ENCODE assay signal across 8 cellular contexts in genomic region chr15:90660195-90660995, GRCh38. TPM values are rescaled to one million over a fixed set of nuclear protein-coding genes. Genes with fewer than 3 reads are reported as not detected.
DNase-seq lines count a peak whose midpoint lies in the region; ATAC-seq lines count a peak whose summit lies in the region.

No MANE protein-coding gene starts in this region.

- peak overlapping the region in 1 of 3 donors; percentile 61 for H3K27ac Mint-ChIP-seq in CD4-positive, CD25-positive, alpha-beta regulatory T cell

- H3K27me3 ChIP-seq in CD4-positive, CD25-positive, alpha-beta regulatory T cell (ENCODE audit: control insufficient read depth, insufficient read depth, low read length): peaks cover 44% of the 10 kb centered on the region

- no peaks in the 10 kb centered on the region for H3K9me3 ChIP-seq in CD4-positive, CD25-positive, alpha-beta regulatory T cell (ENCODE audit: control insufficient read depth in 2 of 2, low read length in 2 of 2)

- H3K9me3 Mint-ChIP-seq in CD4-positive, CD25-positive, alpha-beta regulatory T cell: peaks cover 0 to 3% (median 0%) of the 10 kb centered on the region in 7 donors

- H3K27me3 Mint-ChIP-seq in CD4-positive, CD25-positive, alpha-beta regulatory T cell: peaks cover 91% of the 10 kb centered on the region

- H3K36me3 ChIP-seq in CD4-positive, CD25-positive, alpha-beta regulatory T cell (ENCODE audit: control insufficient read depth, insufficient read depth, low read length): no peaks in the 10 kb centered on the region

- peak; percentile 84 to 85 for ATAC-seq in CD4-positive, CD25-positive, alpha-beta regulatory T cell (ENCODE audit: low read depth in 2 of 2)
- ATAC-seq in GM21367 (IDR thresholded peaks at IDR 0.05; ENCODE audit: unreplicated experiment): peak; percentile 47

- peaks cover 61% of the 10 kb centered on the region for H3K4me1 ChIP-seq in CD4-positive, CD25-positive, alpha-beta regulatory T cell (ENCODE audit: control insufficient read depth, insufficient read depth, low read length, poor library complexity, severe bottlenecking)

- no peak overlapping the region for H3K27ac ChIP-seq in CD4-positive, CD25-positive, alpha-beta regulatory T cell (ENCODE audit: insufficient read depth, low read length, poor library complexity, severe bottlenecking)

- no peaks in the 10 kb centered on the region for H3K36me3 Mint-ChIP-seq in CD4-positive, CD25-positive, alpha-beta regulatory T cell

- DNase-seq in CD4-positive, CD25-positive, alpha-beta regulatory T cell: peak; percentile 22 to 72 (median 51)
- DNase-seq in HK-2 (ENCODE audit: unreplicated experiment) (peak; percentile 60), T-helper 22 cell (ENCODE audit: low read depth) (peak; percentile 27), astrocyte of the hippocampus (ENCODE audit: low read depth, low spot score) (peak; percentile 84), kidney glomerular epithelial cell (lab: John Stamatoyannopoulos, UW) (peak; percentile 65), DMS 273 (lab: John Stamatoyannopoulos, UW; ENCODE audit: unreplicated experiment) (no peak)
- DNase-seq in stimulated activated CD8-positive, alpha-beta memory T cell treated with anti-CD3 and anti-CD28 coated beads, Interleukin-12 subunit alpha, Interleukin-12 subunit beta, amount 100 ng/mL, for 4 hours (ENCODE audit: low read depth): peak; percentile 63

- H3K4me3 ChIP-seq in CD4-positive, CD25-positive, alpha-beta regulatory T cell (ENCODE audit: low read depth, low read length): peak overlapping the region; percentile 51

- peak overlapping the region; percentile 69 to 78 (median 73) for H3K4me3 Mint-ChIP-seq in CD4-positive, CD25-positive, alpha-beta regulatory T cell

- peaks cover 33 to 77% (median 60%) of the 10 kb centered on the region in 4 donors for H3K4me1 Mint-ChIP-seq in CD4-positive, CD25-positive, alpha-beta regulatory T cell

RNA-seq across cellular contexts. Expression of gene BLM, which starts 56.8 kb away (rescaled TPM):
- 12.0 TPM for total RNA-seq in CD4-positive, CD25-positive, alpha-beta regulatory T cell
- polyA plus RNA-seq in CD4-positive, CD25-positive, alpha-beta regulatory T cell: 1 to 10 TPM; 6.3 to 7.8 (median 6.7) TPM
